In the genomic region with DNA sequence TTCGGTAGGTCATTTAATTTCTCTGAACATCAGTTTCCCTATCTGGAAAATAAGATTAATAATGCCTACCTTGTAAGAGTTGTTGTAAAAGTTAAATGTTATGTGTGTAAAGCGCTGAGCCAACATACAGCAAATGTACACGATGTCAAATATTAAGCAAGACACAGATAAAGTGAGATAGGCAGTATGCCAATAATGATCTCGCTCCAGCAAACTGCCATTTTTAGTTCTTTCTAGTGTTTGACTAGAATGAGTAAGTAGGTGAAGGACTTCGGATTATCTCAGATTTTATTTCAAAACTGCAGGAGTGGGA, we compare ENCODE assay signal across 1 cellular context.
TF ChIP-seq lines count a peak whose summit lies in the region.

No MANE protein-coding gene starts in this region.

TF ChIP-seq in HepG2, 621 proteins besides CTCF, POLR2A, EP300 and RAD21 (continued from another document):
- TF ChIP-seq, protein P1, sequence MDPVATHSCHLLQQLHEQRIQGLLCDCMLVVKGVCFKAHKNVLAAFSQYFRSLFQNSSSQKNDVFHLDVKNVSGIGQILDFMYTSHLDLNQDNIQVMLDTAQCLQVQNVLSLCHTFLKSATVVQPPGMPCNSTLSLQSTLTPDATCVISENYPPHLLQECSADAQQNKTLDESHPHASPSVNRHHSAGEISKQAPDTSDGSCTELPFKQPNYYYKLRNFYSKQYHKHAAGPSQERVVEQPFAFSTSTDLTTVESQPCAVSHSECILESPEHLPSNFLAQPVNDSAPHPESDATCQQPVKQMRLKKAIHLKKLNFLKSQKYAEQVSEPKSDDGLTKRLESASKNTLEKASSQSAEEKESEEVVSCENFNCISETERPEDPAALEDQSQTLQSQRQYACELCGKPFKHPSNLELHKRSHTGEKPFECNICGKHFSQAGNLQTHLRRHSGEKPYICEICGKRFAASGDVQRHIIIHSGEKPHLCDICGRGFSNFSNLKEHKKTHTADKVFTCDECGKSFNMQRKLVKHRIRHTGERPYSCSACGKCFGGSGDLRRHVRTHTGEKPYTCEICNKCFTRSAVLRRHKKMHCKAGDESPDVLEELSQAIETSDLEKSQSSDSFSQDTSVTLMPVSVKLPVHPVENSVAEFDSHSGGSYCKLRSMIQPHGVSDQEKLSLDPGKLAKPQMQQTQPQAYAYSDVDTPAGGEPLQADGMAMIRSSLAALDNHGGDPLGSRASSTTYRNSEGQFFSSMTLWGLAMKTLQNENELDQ (CRISPR knock-in tag; IDR thresholded peaks at IDR 0.05; ENCODE audit: borderline replicate concordance) = no peak
- TF ChIP-seq DMTF1 (CRISPR knock-in tag; IDR thresholded peaks at IDR 0.05) (no peak), PCBP2 (optimal IDR thresholded peaks at IDR 0.05; ENCODE audit: low read depth, low read length, poor library complexity, severe bottlenecking) (no peak), GZF1 (CRISPR knock-in tag; IDR thresholded peaks at IDR 0.05) (0 out of 2 replicates have a peak, but pooled peaks have one; percentile 13), ZNF20 (CRISPR knock-in tag; IDR thresholded peaks at IDR 0.05) (no peak), CEBPG (CRISPR knock-in tag; IDR thresholded peaks at IDR 0.05) (peak; percentile 41; the same call in 1 of the 2 replicates), ZNF274 (CRISPR knock-in tag; IDR thresholded peaks at IDR 0.05) (no peak), FOXC1 (CRISPR knock-in tag; IDR thresholded peaks at IDR 0.05; ENCODE audit: borderline replicate concordance) (no peak), GABPB1 (CRISPR knock-in tag; IDR thresholded peaks at IDR 0.05) (no peak), ZNF367 (CRISPR knock-in tag; IDR thresholded peaks at IDR 0.05; ENCODE audit: borderline replicate concordance) (no peak), ISX (CRISPR knock-in tag; conservative IDR thresholded peaks at IDR 0.05) (no peak), ZSCAN25 (CRISPR knock-in tag; IDR thresholded peaks at IDR 0.05) (no peak), CEBPB (IDR thresholded peaks at IDR 0.05; ENCODE audit: borderline replicate concordance, low read depth, low read length) (peak; percentile 72; the same call in 1 of the 2 replicates)
- TF ChIP-seq, protein P2, sequence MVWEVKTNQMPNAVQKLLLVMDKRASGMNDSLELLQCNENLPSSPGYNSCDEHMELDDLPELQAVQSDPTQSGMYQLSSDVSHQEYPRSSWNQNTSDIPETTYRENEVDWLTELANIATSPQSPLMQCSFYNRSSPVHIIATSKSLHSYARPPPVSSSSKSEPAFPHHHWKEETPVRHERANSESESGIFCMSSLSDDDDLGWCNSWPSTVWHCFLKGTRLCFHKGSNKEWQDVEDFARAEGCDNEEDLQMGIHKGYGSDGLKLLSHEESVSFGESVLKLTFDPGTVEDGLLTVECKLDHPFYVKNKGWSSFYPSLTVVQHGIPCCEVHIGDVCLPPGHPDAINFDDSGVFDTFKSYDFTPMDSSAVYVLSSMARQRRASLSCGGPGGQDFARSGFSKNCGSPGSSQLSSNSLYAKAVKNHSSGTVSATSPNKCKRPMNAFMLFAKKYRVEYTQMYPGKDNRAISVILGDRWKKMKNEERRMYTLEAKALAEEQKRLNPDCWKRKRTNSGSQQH (CRISPR knock-in tag; IDR thresholded peaks at IDR 0.05; ENCODE audit: low read depth) = no peak
